In the genomic region with DNA sequence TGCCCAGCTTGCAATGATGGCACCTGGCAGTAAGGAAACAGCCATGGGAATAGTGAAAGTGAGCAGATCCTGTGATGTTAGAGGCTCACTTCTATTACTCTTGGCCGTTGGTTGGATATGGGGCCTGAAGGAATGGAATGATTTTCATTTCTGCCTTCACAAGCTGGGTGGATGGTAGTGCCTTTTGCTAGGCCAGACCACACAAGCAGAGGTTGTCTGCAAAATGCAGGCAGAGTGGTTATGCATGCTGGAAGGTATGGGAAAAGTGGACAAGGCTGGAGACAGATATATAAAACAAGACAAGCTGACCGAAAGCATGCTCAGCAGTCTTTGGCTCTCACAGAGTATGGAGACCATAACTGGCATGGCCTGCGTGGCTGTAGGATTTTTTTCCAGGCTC, we compare ENCODE assay signal across 7 cellular contexts. TPM values are rescaled to one million over a fixed set of nuclear protein-coding genes. Genes with fewer than 3 reads are reported as not detected.
"Had no signal": no experiment of that assay in that cellular context is flagged by ENCODE, and none has a peak within 500 bp of the region (broad histone marks: within the 10 kb centered on the region; RNA-seq: fewer than 3 reads in every experiment).

No MANE protein-coding gene starts in this region.

- H3K4me3 ChIP-seq: GM23338 had no signal

- H2AFZ ChIP-seq: GM23338 had no signal

- ATAC-seq: GM23338 had no signal

- H3K4me3 Mint-ChIP-seq: GM23338, H9 had no signal

- H3K27ac Mint-ChIP-seq: GM23338, H9 had no signal

- H3K9me3 Mint-ChIP-seq: GM23338, H9 had no signal

- FAIRE-seq: H1, HTR-8/SVneo had no signal

- DNase-seq: H9, HCEC 1CT, IMR-90 had no signal

- H3K4me2 ChIP-seq: GM23338 had no signal

RNA-seq across cellular contexts. Expression of gene ERVFRD-1, which starts 50.7 kb away (rescaled TPM):
- total RNA-seq: GM23338, H1, H9, HT-29, IMR-90 had no signal
- polyA plus RNA-seq: H1, IMR-90 had no signal
